Comparison of ENCODE assay signal across 17 cellular contexts in genomic region chr2:41735006-41735405, GRCh38.
"Had no signal": no experiment of that assay in that cellular context is flagged by ENCODE, and none has a peak within 500 bp of the region (broad histone marks: within the 10 kb centered on the region; RNA-seq: fewer than 3 reads in every experiment).

No MANE protein-coding gene starts in this region.

- H3K9me3 ChIP-seq: ascending aorta, esophagus muscularis mucosa, thyroid gland, uterus had no signal

- H3K36me3 ChIP-seq: ascending aorta, esophagus muscularis mucosa, thyroid gland, uterus had no signal

- H3K27me3 ChIP-seq: ascending aorta, dorsolateral prefrontal cortex, esophagus muscularis mucosa, thyroid gland, uterus had no signal

- ATAC-seq: activated CD8-positive, alpha-beta memory T cell treated with anti-CD3 and anti-CD28 coated beads, Interleukin-2, amount 10 ng/mL, durations not matched to agents 7 days and 5 days had no signal

- DNase-seq: activated CD4-positive, alpha-beta T cell treated with anti-CD3 and anti-CD28 coated beads, Interleukin-2, amount 50 U/mL, for 48 hours; activated CD4-positive, CD25-positive, alpha-beta regulatory T cell treated with anti-CD3 and anti-CD28 coated beads, Interleukin-2, amount 50 U/mL, for 72 hours; activated CD8-positive, alpha-beta memory T cell treated with anti-CD3 and anti-CD28 coated beads, Interleukin-2, amount 10 ng/mL, durations not matched to agents 7 days and 5 days; activated gamma-delta T cell; activated naive CD8-positive, alpha-beta T cell treated with anti-CD3 and anti-CD28 coated beads for 36 hours; activated T-cell treated with anti-CD3 and anti-CD28 coated beads, Interleukin-2, amount 50 U/mL, for 24 hours; dorsolateral prefrontal cortex; foreskin fibroblast; left ventricle myocardium superior; naive thymus-derived CD4-positive, alpha-beta T cell; occipital lobe; thyroid gland; uterus had no signal

- H3K4me1 ChIP-seq: esophagus muscularis mucosa, uterus had no signal

- FAIRE-seq: bronchial epithelial cell, keratinocyte had no signal

- H3K4me3 ChIP-seq: ascending aorta, dorsolateral prefrontal cortex, esophagus muscularis mucosa, thyroid gland, uterus had no signal

- H3K27ac ChIP-seq: esophagus muscularis mucosa, uterus had no signal
